11 cellular contexts compared by ENCODE assay signal in genomic region chrX:85544609-85545008, GRCh38.
DNase-seq lines count a peak whose midpoint lies in the region; ATAC-seq and TF ChIP-seq lines count a peak whose summit lies in the region.
"Had no signal": no experiment of that assay in that cellular context is flagged by ENCODE, and none has a peak within 500 bp of the region (broad histone marks: within the 10 kb centered on the region; RNA-seq: fewer than 3 reads in every experiment).

No MANE protein-coding gene starts in this region.

- peak; percentile 9 for TF ChIP-seq CTCF in natural killer cell (IDR thresholded peaks at IDR 0.05)
- TF ChIP-seq CTCF in VCaP (conservative IDR thresholded peaks at IDR 0.05) = peak; percentile 69

- H3K4me1 Mint-ChIP-seq in natural killer cell = no peaks in the 10 kb centered on the region
- H3K4me1 Mint-ChIP-seq in natural killer cell treated with Interleukin-12 subunit alpha and Interleukin-12 subunit beta and Interleukin-15 and Interleukin-18, amount 100 ng/mL, for 72 hours (ENCODE audit: low read depth in 2 of 2) = no peaks in the 10 kb centered on the region
- no peaks in the 10 kb centered on the region for H3K4me1 Mint-ChIP-seq in stimulated activated memory B cell treated with anti-CD40 and anti-IgM and Interleukin-4, amounts not matched to agents 10 μg/mL and 1 μg/mL and 100 μg/mL, for 72 hours
- H3K4me1 Mint-ChIP-seq: activated CD4-positive, alpha-beta T cell treated with anti-CD3 and anti-CD28 coated beads for 36 hours had no signal

- intact Hi-C loops in natural killer cell (cut with micrococcal nuclease) = no loop called here

- no peaks in the 10 kb centered on the region for H3K36me3 Mint-ChIP-seq in natural killer cell
- no peaks in the 10 kb centered on the region for H3K36me3 Mint-ChIP-seq in natural killer cell treated with Interleukin-12 subunit alpha and Interleukin-12 subunit beta and Interleukin-15 and Interleukin-18, amount 100 ng/mL, for 72 hours
- no peaks in the 10 kb centered on the region for H3K36me3 Mint-ChIP-seq in stimulated activated memory B cell treated with anti-CD40 and anti-IgM and Interleukin-4, amounts not matched to agents 10 μg/mL and 1 μg/mL and 100 μg/mL, for 72 hours

- H3K27ac Mint-ChIP-seq in natural killer cell = no peak overlapping the region
- H3K27ac Mint-ChIP-seq in natural killer cell treated with Interleukin-12 subunit alpha and Interleukin-12 subunit beta and Interleukin-15 and Interleukin-18, amount 100 ng/mL, for 72 hours = no peak overlapping the region
- no peak overlapping the region for H3K27ac Mint-ChIP-seq in stimulated activated memory B cell treated with anti-CD40 and anti-IgM and Interleukin-4, amounts not matched to agents 10 μg/mL and 1 μg/mL and 100 μg/mL, for 72 hours
- H3K27ac Mint-ChIP-seq: activated CD4-positive, alpha-beta T cell treated with anti-CD3 and anti-CD28 coated beads for 36 hours had no signal

- H3K4me3 Mint-ChIP-seq in natural killer cell = no peak overlapping the region
- no peak overlapping the region for H3K4me3 Mint-ChIP-seq in natural killer cell treated with Interleukin-12 subunit alpha and Interleukin-12 subunit beta and Interleukin-15 and Interleukin-18, amount 100 ng/mL, for 72 hours
- H3K4me3 Mint-ChIP-seq in stimulated activated memory B cell treated with anti-CD40 and anti-IgM and Interleukin-4, amounts not matched to agents 10 μg/mL and 1 μg/mL and 100 μg/mL, for 72 hours = no peak overlapping the region
- H3K4me3 Mint-ChIP-seq: activated CD4-positive, alpha-beta T cell treated with anti-CD3 and anti-CD28 coated beads for 36 hours had no signal

- H3K27ac ChIP-seq in VCaP = no peak overlapping the region

- ATAC-seq in natural killer cell (no peak), HG02885 (IDR thresholded peaks at IDR 0.05; ENCODE audit: poor library complexity, unreplicated experiment) (no peak)
- no peak for ATAC-seq in natural killer cell treated with Interleukin-12 subunit alpha and Interleukin-12 subunit beta and Interleukin-15 and Interleukin-18, amount 100 ng/mL, for 72 hours
- no peak for ATAC-seq in stimulated activated memory B cell treated with anti-CD40 and anti-IgM and Interleukin-4, amounts not matched to agents 10 μg/mL and 1 μg/mL and 100 μg/mL, for 72 hours
- ATAC-seq: activated CD4-positive, alpha-beta T cell treated with anti-CD3 and anti-CD28 coated beads for 36 hours had no signal

- H3K27me3 Mint-ChIP-seq in natural killer cell (ENCODE audit: low read depth in 2 of 2) = no peaks in the 10 kb centered on the region
- no peaks in the 10 kb centered on the region for H3K27me3 Mint-ChIP-seq in natural killer cell treated with Interleukin-12 subunit alpha and Interleukin-12 subunit beta and Interleukin-15 and Interleukin-18, amount 100 ng/mL, for 72 hours
- H3K27me3 Mint-ChIP-seq in stimulated activated memory B cell treated with anti-CD40 and anti-IgM and Interleukin-4, amounts not matched to agents 10 μg/mL and 1 μg/mL and 100 μg/mL, for 72 hours = no peaks in the 10 kb centered on the region
- H3K27me3 Mint-ChIP-seq: activated CD4-positive, alpha-beta T cell treated with anti-CD3 and anti-CD28 coated beads for 36 hours had no signal

- DNase-seq in natural killer cell (no peak), inferior parietal cortex (ENCODE audit: extremely low spot score) (peak; percentile 15), amygdala (lab: John Stamatoyannopoulos, UW) (no peak)
- no peak for DNase-seq in natural killer cell treated with Interleukin-12 subunit alpha and Interleukin-12 subunit beta and Interleukin-15 and Interleukin-18, amount 100 ng/mL, for 72 hours (ENCODE audit: low spot score)
- DNase-seq in activated CD4-positive, alpha-beta T cell treated with anti-CD3 and anti-CD28 coated beads for 4 hours = no peak
- DNase-seq: activated CD4-positive, alpha-beta T cell treated with anti-CD3 and anti-CD28 coated beads for 36 hours; COR-L47; nucleus accumbens had no signal

- H3K9me3 Mint-ChIP-seq in natural killer cell = no peaks in the 10 kb centered on the region
- no peaks in the 10 kb centered on the region for H3K9me3 Mint-ChIP-seq in natural killer cell treated with Interleukin-12 subunit alpha and Interleukin-12 subunit beta and Interleukin-15 and Interleukin-18, amount 100 ng/mL, for 72 hours
- no peaks in the 10 kb centered on the region for H3K9me3 Mint-ChIP-seq in stimulated activated memory B cell treated with anti-CD40 and anti-IgM and Interleukin-4, amounts not matched to agents 10 μg/mL and 1 μg/mL and 100 μg/mL, for 72 hours
